15 cellular contexts compared by ENCODE assay signal in genomic region chr5:1770443-1770802, GRCh38. TPM values are rescaled to one million over a fixed set of nuclear protein-coding genes. Genes with fewer than 3 reads are reported as not detected.
DNase-seq lines count a peak whose midpoint lies in the region; ATAC-seq and TF ChIP-seq lines count a peak whose summit lies in the region.
"Had no signal": no experiment of that assay in that cellular context is flagged by ENCODE, and none has a peak within 500 bp of the region (broad histone marks: within the 10 kb centered on the region; RNA-seq: fewer than 3 reads in every experiment).

No MANE protein-coding gene starts in this region.

- H3K27ac Mint-ChIP-seq in natural killer cell treated with Interleukin-12 subunit alpha and Interleukin-12 subunit beta and Interleukin-15 and Interleukin-18, amount 100 ng/mL, for 72 hours = no peak overlapping the region
- H3K27ac Mint-ChIP-seq in natural killer cell = no peak overlapping the region
- H3K27ac Mint-ChIP-seq: B cell; CD8-positive, alpha-beta memory T cell; HFFc6 had no signal

- no peak for ATAC-seq in natural killer cell treated with Interleukin-12 subunit alpha and Interleukin-12 subunit beta and Interleukin-15 and Interleukin-18, amount 100 ng/mL, for 72 hours
- no peak for ATAC-seq in natural killer cell

- H3K4me3 Mint-ChIP-seq in natural killer cell treated with Interleukin-12 subunit alpha and Interleukin-12 subunit beta and Interleukin-15 and Interleukin-18, amount 100 ng/mL, for 72 hours = no peak overlapping the region
- no peak overlapping the region for H3K4me3 Mint-ChIP-seq in natural killer cell
- H3K4me3 Mint-ChIP-seq: B cell; CD8-positive, alpha-beta memory T cell; HFFc6 had no signal

- no peaks in the 10 kb centered on the region for H3K4me1 Mint-ChIP-seq in natural killer cell treated with Interleukin-12 subunit alpha and Interleukin-12 subunit beta and Interleukin-15 and Interleukin-18, amount 100 ng/mL, for 72 hours (ENCODE audit: low read depth in 2 of 2)
- H3K4me1 Mint-ChIP-seq in natural killer cell = no peaks in the 10 kb centered on the region
- H3K4me1 Mint-ChIP-seq: B cell; CD8-positive, alpha-beta memory T cell had no signal

- TF ChIP-seq CTCF in natural killer cell (IDR thresholded peaks at IDR 0.05) = no peak
- no peak for TF ChIP-seq CTCF in VCaP (conservative IDR thresholded peaks at IDR 0.05)

- H3K36me3 Mint-ChIP-seq in natural killer cell treated with Interleukin-12 subunit alpha and Interleukin-12 subunit beta and Interleukin-15 and Interleukin-18, amount 100 ng/mL, for 72 hours = no peaks in the 10 kb centered on the region
- H3K36me3 Mint-ChIP-seq in natural killer cell = no peaks in the 10 kb centered on the region
- H3K36me3 Mint-ChIP-seq: CD8-positive, alpha-beta memory T cell had no signal

- H3K9me3 Mint-ChIP-seq in natural killer cell treated with Interleukin-12 subunit alpha and Interleukin-12 subunit beta and Interleukin-15 and Interleukin-18, amount 100 ng/mL, for 72 hours = no peaks in the 10 kb centered on the region
- H3K9me3 Mint-ChIP-seq in natural killer cell = no peaks in the 10 kb centered on the region
- H3K9me3 Mint-ChIP-seq: CD8-positive, alpha-beta memory T cell; HFFc6 had no signal

- DNase-seq in natural killer cell treated with Interleukin-12 subunit alpha and Interleukin-12 subunit beta and Interleukin-15 and Interleukin-18, amount 100 ng/mL, for 72 hours (ENCODE audit: low spot score) = peak; percentile 23
- DNase-seq in natural killer cell (no peak), posterior vena cava (ENCODE audit: low spot score) (peak; percentile 71), retina (no peak), SHP77 treated with DMSO at 0.1 percent for 48 hours (lab: John Stamatoyannopoulos, UW) (no peak)
- DNase-seq in activated T-cell treated with anti-CD3 and anti-CD28 coated beads, Interleukin-2, amount 50 U/mL, for 48 hours = no peak
- DNase-seq: C1 segment of cervical spinal cord, Caco-2, DMS53, GF-D8, HCEC 1CT, HFFc6 had no signal

- H3K27me3 Mint-ChIP-seq in natural killer cell treated with Interleukin-12 subunit alpha and Interleukin-12 subunit beta and Interleukin-15 and Interleukin-18, amount 100 ng/mL, for 72 hours = peaks cover 7 to 15% of the 10 kb centered on the region in 2 donors
- peaks cover 3 to 16% of the 10 kb centered on the region in 2 donors for H3K27me3 Mint-ChIP-seq in natural killer cell (ENCODE audit: low read depth in 2 of 2)

- H3K27ac ChIP-seq in VCaP = peak overlapping the region; percentile 83

- intact Hi-C loops in natural killer cell (cut with micrococcal nuclease) (no loop called here), posterior vena cava (cut with DNase I) (no loop called here)

RNA-seq across cellular contexts. Expression of gene MRPL36, which starts 29.2 kb away (rescaled TPM):
- total RNA-seq in natural killer cell treated with Interleukin-12 subunit alpha and Interleukin-12 subunit beta and Interleukin-15 and Interleukin-18, amount 100 ng/mL, for 72 hours = 10 to 100 TPM; 45.3 to 62.7 TPM
- total RNA-seq in natural killer cell (10 to 100 TPM; 14.1 to 21.2 (median 17.1) TPM), posterior vena cava (10 to 100 TPM; 29.4 to 32.4 TPM)

RNA-seq across cellular contexts. Expression of gene NDUFS6, which starts 30.8 kb away (rescaled TPM):
- 10 to 100 TPM; 25.3 to 35.5 TPM for total RNA-seq in natural killer cell treated with Interleukin-12 subunit alpha and Interleukin-12 subunit beta and Interleukin-15 and Interleukin-18, amount 100 ng/mL, for 72 hours
- total RNA-seq in natural killer cell = 10 to 100 TPM; 19.2 to 25.9 (median 22.5) TPM
- 10 to 100 TPM; 25.4 to 25.8 TPM for total RNA-seq in posterior vena cava

Comparison
In these comparisons a context has a peak if more than half of its experiments do, and no peak if none do; other contexts are left out.
1. DNase-seq: peak in natural killer cell treated with Interleukin-12 subunit alpha and Interleukin-12 subunit beta and Interleukin-15 and Interleukin-18, amount 100 ng/mL, for 72 hours (single experiment) and posterior vena cava (single experiment); none in natural killer cell (single experiment), retina (single experiment), SHP77 treated with DMSO at 0.1 percent for 48 hours (single experiment) and activated T-cell treated with anti-CD3 and anti-CD28 coated beads, Interleukin-2, amount 50 U/mL, for 48 hours (0 of 2).